ENCODE assay signal across 8 cellular contexts in genomic region chr18:36953047-36953446, GRCh38.
"Had no signal": no experiment of that assay in that cellular context is flagged by ENCODE, and none has a peak within 500 bp of the region (broad histone marks: within the 10 kb centered on the region; RNA-seq: fewer than 3 reads in every experiment).

No MANE protein-coding gene starts in this region.

- H3K4me3 ChIP-seq: GM23338 had no signal

- FAIRE-seq: H1, H54, HepG2 had no signal

- H3K27ac ChIP-seq: HL-60 had no signal

- ATAC-seq: GM23338, HepG2 had no signal

- DNase-seq: H9, HCEC 1CT, KBM-7 had no signal
